Comparison of ENCODE assay signal across 8 cellular contexts in the genomic region with DNA sequence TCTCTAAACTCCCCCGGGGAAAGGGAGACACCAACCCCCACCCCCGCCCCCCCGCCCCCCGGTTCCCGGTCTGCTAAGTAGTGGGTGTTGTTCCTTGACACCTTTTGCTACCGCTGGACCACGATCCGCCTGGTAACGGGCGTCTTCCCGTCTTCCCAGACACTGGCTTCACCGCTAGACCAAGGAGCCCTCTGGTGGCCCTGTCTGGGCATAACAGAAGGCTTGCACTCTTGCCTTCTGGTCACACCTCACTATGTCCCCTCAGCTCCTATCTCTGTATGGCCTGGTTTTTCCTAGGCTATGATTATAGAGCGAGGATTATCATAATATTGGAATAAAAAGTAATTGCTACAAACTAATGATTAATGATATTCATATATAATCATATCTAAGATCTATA. TPM values are rescaled to one million over a fixed set of nuclear protein-coding genes. Genes with fewer than 3 reads are reported as not detected.
DNase-seq lines count a peak whose midpoint lies in the region; ATAC-seq and TF ChIP-seq lines count a peak whose summit lies in the region.
"Not testable (repeated sequence)": the region's sequence is repeated elsewhere in the genome, so short reads cannot be mapped to it uniquely, and the experiment has no call there.

No MANE protein-coding gene starts in this region.

- H3K4me1 Mint-ChIP-seq in HFFc6 (ENCODE audit: low read depth): peaks cover 15% of the 10 kb centered on the region
- H3K4me1 Mint-ChIP-seq in activated CD4-positive, alpha-beta memory T cell treated with anti-CD3 and anti-CD28 coated beads for 36 hours (ENCODE audit: low read depth): peaks cover 22% of the 10 kb centered on the region
- H3K4me1 Mint-ChIP-seq in chondrocyte (ENCODE audit: low read depth); type B pancreatic cell (ENCODE audit: unreplicated experiment): not testable (repeated sequence)

- H3K4me1 ChIP-seq in heart left ventricle; neutrophil (ENCODE audit: control insufficient read depth in 1 of 2, insufficient read depth in 1 of 2, low read depth in 1 of 2, low read length in 1 of 2): not testable (repeated sequence)

- H3K27ac Mint-ChIP-seq in HFFc6; activated CD4-positive, alpha-beta memory T cell treated with anti-CD3 and anti-CD28 coated beads for 36 hours; chondrocyte (ENCODE audit: unreplicated experiment); type B pancreatic cell: not testable (repeated sequence)

- ATAC-seq in heart left ventricle: not testable (repeated sequence)

- not testable (repeated sequence) for TF ChIP-seq POLR2A in heart left ventricle (IDR thresholded peaks at IDR 0.05)

- H3K36me3 ChIP-seq in heart left ventricle (peaks cover 0 to 90% (median 81%) of the 10 kb centered on the region in 9 donors), neutrophil (peaks cover 66% of the 10 kb centered on the region)

- WGBS in heart left ventricle, 4 donors: 64 to 70% (median 66%) methylated on average over 11 to 13 of the region's 13 CpGs

- intact Hi-C loops in activated CD4-positive, alpha-beta memory T cell treated with anti-CD3 and anti-CD28 coated beads for 36 hours (cut with micrococcal nuclease); heart left ventricle (cut with DNase I): not testable (repeated sequence)

- not testable (repeated sequence) for H3K4me3 Mint-ChIP-seq in HFFc6; activated CD4-positive, alpha-beta memory T cell treated with anti-CD3 and anti-CD28 coated beads for 36 hours; chondrocyte (ENCODE audit: unreplicated experiment); type B pancreatic cell

- not testable (repeated sequence) for H3K4me3 ChIP-seq in heart left ventricle; neutrophil (ENCODE audit: low read depth in 1 of 2, low read length in 1 of 2)

- H3K9me3 ChIP-seq in heart left ventricle, neutrophil: not testable (repeated sequence)

- POLR2A ChIA-PET in activated CD4-positive, alpha-beta memory T cell treated with anti-CD3 and anti-CD28 coated beads for 36 hours (lab: Charles Lee): not testable (repeated sequence)

- H3K27me3 ChIP-seq in heart left ventricle, neutrophil: not testable (repeated sequence)

- CTCF ChIA-PET in activated CD4-positive, alpha-beta memory T cell treated with anti-CD3 and anti-CD28 coated beads for 36 hours (lab: Charles Lee): not testable (repeated sequence)

- peak; percentile 57 for TF ChIP-seq CTCF in HFFc6 (IDR thresholded peaks at IDR 0.05)
- peak; percentile 68 for TF ChIP-seq CTCF in chondrocyte (IDR thresholded peaks at IDR 0.05)
- TF ChIP-seq CTCF in heart left ventricle (IDR thresholded peaks at IDR 0.05): peak in 9 of 12 donors; percentile 13 to 45 (median 31)
- TF ChIP-seq CTCF in neutrophil (IDR thresholded peaks at IDR 0.05): peak; percentile 49
- peak; percentile 65 for TF ChIP-seq CTCF in type B pancreatic cell (conservative IDR thresholded peaks at IDR 0.05)

- not testable (repeated sequence) for H3K27ac ChIP-seq in heart left ventricle, neutrophil

- H3K27me3 Mint-ChIP-seq in HFFc6 (ENCODE audit: insufficient read depth); activated CD4-positive, alpha-beta memory T cell treated with anti-CD3 and anti-CD28 coated beads for 36 hours; chondrocyte (ENCODE audit: low read depth); type B pancreatic cell: not testable (repeated sequence)

- H3K36me3 Mint-ChIP-seq in HFFc6 (ENCODE audit: low read depth): peaks cover 50% of the 10 kb centered on the region
- H3K36me3 Mint-ChIP-seq in activated CD4-positive, alpha-beta memory T cell treated with anti-CD3 and anti-CD28 coated beads for 36 hours: peaks cover 53% of the 10 kb centered on the region
- peaks cover 45% of the 10 kb centered on the region for H3K36me3 Mint-ChIP-seq in chondrocyte (ENCODE audit: low read depth)
- H3K36me3 Mint-ChIP-seq in type B pancreatic cell: peaks cover 28% of the 10 kb centered on the region

- DNase-seq in DMS 273 (lab: John Stamatoyannopoulos, UW; ENCODE audit: unreplicated experiment) (peak; percentile 24), HFFc6 (peak; percentile 12), OCI-M1 (lab: John Stamatoyannopoulos, UW) (peak; percentile 6)
- DNase-seq in activated CD4-positive, alpha-beta memory T cell treated with anti-CD3 and anti-CD28 coated beads for 36 hours: peak; percentile 41
- not testable (repeated sequence) for DNase-seq in chondrocyte (ENCODE audit: low spot score); heart left ventricle; type B pancreatic cell (ENCODE audit: extremely low spot score, unreplicated experiment)

- H3K9me3 Mint-ChIP-seq in HFFc6; activated CD4-positive, alpha-beta memory T cell treated with anti-CD3 and anti-CD28 coated beads for 36 hours; chondrocyte (ENCODE audit: low read depth); type B pancreatic cell: not testable (repeated sequence)

RNA-seq across cellular contexts. Expression of a gene that starts 19.3 kb away (rescaled TPM):
- total RNA-seq in HFFc6 (2021; fragmentation: NEBNext Ultra II Directional; extraction: Animal tissue kit (Norgen Biotek cat#: 25700)): 100 to 1,000 TPM; 108 to 121 (median 115) TPM
- 10 to 100 TPM; 41.7 to 44.2 TPM for total RNA-seq in activated CD4-positive, alpha-beta memory T cell treated with anti-CD3 and anti-CD28 coated beads for 36 hours
- total RNA-seq in chondrocyte (144 to 199 TPM (median 148 TPM) in 3 replicates), heart left ventricle (10 to 100 TPM; 28.3 to 46.2 (median 37.3) TPM), type B pancreatic cell (ENCODE audit: low replicate concordance) (62.0 and 81.5 TPM in 2 replicates)
- polyA plus RNA-seq in heart left ventricle: 10 to 100 TPM; 12.0 to 34.3 TPM

RNA-seq across cellular contexts. Expression of a gene that starts 47.8 kb away (rescaled TPM):
- total RNA-seq in HFFc6 (2021; fragmentation: NEBNext Ultra II Directional; extraction: Animal tissue kit (Norgen Biotek cat#: 25700)): 10 to 100 TPM; 43.7 to 54.6 (median 47.2) TPM
- total RNA-seq in activated CD4-positive, alpha-beta memory T cell treated with anti-CD3 and anti-CD28 coated beads for 36 hours: 100 to 1,000 TPM; 112 to 123 TPM
- total RNA-seq in chondrocyte (94.7 to 96.4 TPM (median 95.9 TPM) in 3 replicates), heart left ventricle (10 to 100 TPM; 20.7 to 45.2 (median 29.1) TPM), type B pancreatic cell (ENCODE audit: low replicate concordance) (65.1 and 75.9 TPM in 2 replicates)
- polyA plus RNA-seq in heart left ventricle: 10 to 100 TPM; 15.5 to 27.8 TPM
